8 cellular contexts compared by ENCODE assay signal in genomic region chr14:77320238-77320935, GRCh38. TPM values are rescaled to one million over a fixed set of nuclear protein-coding genes. Genes with fewer than 3 reads are reported as not detected.
DNase-seq lines count a peak whose midpoint lies in the region; ATAC-seq and TF ChIP-seq lines count a peak whose summit lies in the region.

TSS of gene POMT2 (minus strand) at chr14:77320883. CDS start at chr14:77320681, 202 bp downstream.

- H3K36me3 ChIP-seq in right atrium auricular region: no peaks in the 10 kb centered on the region
- H3K36me3 ChIP-seq in vagina: no peaks in the 10 kb centered on the region

- peak within 1 kb of the TSS; percentile 90 to 93 for H3K4me3 ChIP-seq in right atrium auricular region
- peak within 1 kb of the TSS; percentile 91 to 99 for H3K4me3 ChIP-seq in vagina

- no peaks in the 10 kb centered on the region for H3K9me3 ChIP-seq in right atrium auricular region
- no peaks in the 10 kb centered on the region for H3K9me3 ChIP-seq in vagina

- TF ChIP-seq CTCF in right atrium auricular region (IDR thresholded peaks at IDR 0.05) (peak; percentile 51 to 71), vagina (IDR thresholded peaks at IDR 0.05) (peak in 2 of 3 experiments; percentile 40 to 47)

- H3K27me3 ChIP-seq in right atrium auricular region: no peaks in the 10 kb centered on the region
- H3K27me3 ChIP-seq in vagina: no peaks in the 10 kb centered on the region

- peak; percentile 77 for DNase-seq in NCI-H146 treated with DMSO at 0.1 percent for 48 hours (lab: John Stamatoyannopoulos, UW; ENCODE audit: unreplicated experiment)
- DNase-seq in anterior cingulate cortex (lab: John Stamatoyannopoulos, UW): peak; percentile 58 to 96 (median 92)
- peak; percentile 96 for DNase-seq in right atrium auricular region (ENCODE audit: low spot score)
- peak; percentile 93 for DNase-seq in putamen (ENCODE audit: low spot score)
- peak in 1 of 2 donors; percentile 94 for DNase-seq in vagina (ENCODE audit: extremely low spot score in 2 of 2)

- peak; percentile 49 for TF ChIP-seq POLR2A in GM15510 (IDR thresholded peaks at IDR 0.05; ENCODE audit: borderline replicate concordance, extremely low read depth, insufficient read length)
- peak in 1 of 2 donors; percentile 48 for TF ChIP-seq POLR2A in vagina (IDR thresholded peaks at IDR 0.05)

- H3K4me1 ChIP-seq in right atrium auricular region (peaks cover 0 to 35% of the 10 kb centered on the region in 2 donors), vagina (peaks cover 36% of the 10 kb centered on the region)

- peak; percentile 63 for ATAC-seq in HG02870 (IDR thresholded peaks at IDR 0.05; ENCODE audit: unreplicated experiment)

- H3K27ac ChIP-seq in right atrium auricular region: peak within 1 kb of the TSS; percentile 99
- peak within 1 kb of the TSS; percentile 94 for H3K27ac ChIP-seq in vagina

- intact Hi-C loops in T-helper 2 cell treated with Interferon-gamma antibody and Interleukin-4, amounts not matched to agents 100 ng/mL and 5 ng/mL, for 36 hours (cut with micrococcal nuclease): loop anchor here (1.0 to 10.0 kb wide), 8 partner anchors 17 to 1168 kb away; partner anchors contain the start of genes ADCK1, ALKBH1, CIPC and IRF2BPL
- intact Hi-C loops in vagina (cut with DNase I): no loop called here

RNA-seq across cellular contexts. Expression of gene POMT2, which starts in this region (rescaled TPM):
- 15.7 and 16.3 TPM in 2 replicates for total RNA-seq in T-helper 2 cell treated with Interferon-gamma antibody and Interleukin-4, amounts not matched to agents 100 ng/mL and 5 ng/mL, for 36 hours
- total RNA-seq in right atrium auricular region (10 to 100 TPM in 1 of 2 donors, 1 to 10 TPM in 1; 9.7 to 11.5 TPM), vagina (33.1 TPM)
